In the genomic region with DNA sequence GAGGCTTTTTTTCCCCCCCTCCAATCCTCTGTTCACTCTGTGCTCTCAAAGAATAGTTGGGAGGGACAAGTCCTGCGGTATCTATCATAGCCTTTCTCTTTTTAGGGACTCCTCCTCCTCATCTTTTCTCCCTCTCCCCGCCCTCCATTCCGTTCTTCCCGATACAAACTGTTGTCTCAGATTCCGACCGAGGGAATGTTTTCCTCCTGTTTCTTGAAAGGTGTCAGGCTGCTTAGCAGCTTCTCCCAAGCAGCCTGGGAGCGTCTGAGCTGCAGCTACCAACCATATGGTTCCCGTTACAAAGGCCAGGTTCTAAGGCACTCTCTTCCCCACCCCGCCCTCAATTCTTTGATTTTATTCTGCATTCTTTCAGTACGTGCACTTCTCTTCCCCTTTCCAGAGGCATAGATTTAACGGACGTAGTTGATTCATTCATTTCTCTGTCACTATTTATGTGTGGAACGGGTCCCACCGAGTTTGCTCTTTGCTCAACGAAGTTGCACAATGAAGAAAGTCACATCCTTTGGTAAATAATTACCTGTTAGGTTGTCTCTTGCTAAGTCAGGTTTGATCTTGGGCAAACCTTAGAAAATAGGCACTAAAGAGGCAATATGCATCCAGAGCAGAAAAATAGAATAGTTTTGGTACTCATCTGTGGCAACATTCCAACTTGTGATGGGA, we compare ENCODE assay signal across 9 cellular contexts. TPM values are rescaled to one million over a fixed set of nuclear protein-coding genes. Genes with fewer than 3 reads are reported as not detected.
DNase-seq lines count a peak whose midpoint lies in the region; ATAC-seq and TF ChIP-seq lines count a peak whose summit lies in the region.
"Had no signal": no experiment of that assay in that cellular context is flagged by ENCODE, and none has a peak within 500 bp of the region (broad histone marks: within the 10 kb centered on the region; RNA-seq: fewer than 3 reads in every experiment).

No MANE protein-coding gene starts in this region.

- H3K27ac Mint-ChIP-seq in naive thymus-derived CD8-positive, alpha-beta T cell: peak overlapping the region in 1 of 10 donors; percentile 71
- H3K27ac Mint-ChIP-seq in activated CD8-positive, alpha-beta T cell treated with anti-CD3 and anti-CD28 coated beads for 36 hours: no peak overlapping the region

- peaks cover 15 to 44% (median 29%) of the 10 kb centered on the region in 5 donors for H3K27me3 Mint-ChIP-seq in naive thymus-derived CD8-positive, alpha-beta T cell
- peaks cover 39% of the 10 kb centered on the region for H3K27me3 Mint-ChIP-seq in activated CD8-positive, alpha-beta T cell treated with anti-CD3 and anti-CD28 coated beads for 36 hours

- no peak for TF ChIP-seq CTCF in GM20000 (IDR thresholded peaks at IDR 0.05; ENCODE audit: extremely low read depth, missing control alignments)
- no peak for TF ChIP-seq CTCF in cardiac muscle cell (IDR thresholded peaks at IDR 0.05; ENCODE audit: low read depth, low read length)
- no peak for TF ChIP-seq CTCF in retinal pigment epithelial cell (conservative IDR thresholded peaks at IDR 0.05; ENCODE audit: low read depth, low read length)
- TF ChIP-seq CTCF in activated CD8-positive, alpha-beta T cell treated with anti-CD3 and anti-CD28 coated beads for 36 hours (IDR thresholded peaks at IDR 0.05): no peak

- no peaks in the 10 kb centered on the region for H3K36me3 ChIP-seq in cardiac muscle cell

- DNase-seq in GM20000 (ENCODE audit: low spot score): peak; percentile 9
- peak; percentile 50 to 58 for DNase-seq in cardiac muscle cell (ENCODE audit: low read depth in 1 of 2, low spot score in 1 of 2)
- no peak for DNase-seq in retinal pigment epithelial cell (ENCODE audit: low read depth)
- no peak for DNase-seq in naive thymus-derived CD8-positive, alpha-beta T cell
- DNase-seq in activated CD8-positive, alpha-beta T cell treated with anti-CD3 and anti-CD28 coated beads for 36 hours: no peak
- no peak for DNase-seq in NCI-H1436 treated with DMSO at 0.1 percent for 48 hours (lab: John Stamatoyannopoulos, UW)
- no peak for DNase-seq in SW480 (ENCODE audit: low spot score)

- H3K4me3 ChIP-seq in cardiac muscle cell: peak overlapping the region; percentile 94
- H3K4me3 ChIP-seq in retinal pigment epithelial cell (ENCODE audit: low read length): peak overlapping the region; percentile 87

- H3K4me1 Mint-ChIP-seq in naive thymus-derived CD8-positive, alpha-beta T cell: peaks cover 0 to 9% (median 4%) of the 10 kb centered on the region in 4 donors
- peaks cover 3% of the 10 kb centered on the region for H3K4me1 Mint-ChIP-seq in activated CD8-positive, alpha-beta T cell treated with anti-CD3 and anti-CD28 coated beads for 36 hours (ENCODE audit: low read depth)

- no peaks in the 10 kb centered on the region for H3K27me3 ChIP-seq in cardiac muscle cell

- peaks cover 0 to 12% (median 0%) of the 10 kb centered on the region in 9 donors for H3K9me3 Mint-ChIP-seq in naive thymus-derived CD8-positive, alpha-beta T cell
- H3K9me3 Mint-ChIP-seq in activated CD8-positive, alpha-beta T cell treated with anti-CD3 and anti-CD28 coated beads for 36 hours: no peaks in the 10 kb centered on the region

- ATAC-seq in SK-N-SH treated with all-trans-retinoic acid at 6 μM for 48 hours: peak; percentile 23
- ATAC-seq in naive thymus-derived CD8-positive, alpha-beta T cell: no peak
- ATAC-seq in activated CD8-positive, alpha-beta T cell treated with anti-CD3 and anti-CD28 coated beads for 36 hours: no peak

- no peaks in the 10 kb centered on the region for H3K9me3 ChIP-seq in cardiac muscle cell (ENCODE audit: low read depth)

- peak overlapping the region; percentile 96 for H3K27ac ChIP-seq in cardiac muscle cell

- H3K4me1 ChIP-seq in cardiac muscle cell (ENCODE audit: low read depth): peaks cover 44% of the 10 kb centered on the region

- H3K36me3 Mint-ChIP-seq in naive thymus-derived CD8-positive, alpha-beta T cell: peaks cover 2 to 14% (median 2%) of the 10 kb centered on the region in 3 donors
- H3K36me3 Mint-ChIP-seq in activated CD8-positive, alpha-beta T cell treated with anti-CD3 and anti-CD28 coated beads for 36 hours (ENCODE audit: low read depth): no peaks in the 10 kb centered on the region

- intact Hi-C loops in activated CD8-positive, alpha-beta T cell treated with anti-CD3 and anti-CD28 coated beads for 36 hours (cut with micrococcal nuclease): loop anchor here (10.0 kb wide), 1 partner anchor 59 kb away; no protein-coding TSS in a partner anchor

- POLR2A ChIA-PET in naive thymus-derived CD8-positive, alpha-beta T cell (lab: Charles Lee): no interaction called here
- POLR2A ChIA-PET in activated CD8-positive, alpha-beta T cell treated with anti-CD3 and anti-CD28 coated beads for 36 hours (lab: Charles Lee): no interaction called here

- CTCF ChIA-PET in activated CD8-positive, alpha-beta T cell treated with anti-CD3 and anti-CD28 coated beads for 36 hours (lab: Charles Lee): no interaction called here

- H3K4me3 Mint-ChIP-seq in naive thymus-derived CD8-positive, alpha-beta T cell: peak overlapping the region in 3 of 10 donors; percentile 31 to 60 (median 45)
- no peak overlapping the region for H3K4me3 Mint-ChIP-seq in activated CD8-positive, alpha-beta T cell treated with anti-CD3 and anti-CD28 coated beads for 36 hours

TF ChIP-seq in SK-N-SH treated with all-trans-retinoic acid at 6 μM for 48 hours, 23 proteins besides CTCF, POLR2A, EP300 and RAD21:
- TF ChIP-seq SNAI2 (CRISPR knock-in tag; IDR thresholded peaks at IDR 0.05) (no peak), CREB5 (CRISPR knock-in tag; IDR thresholded peaks at IDR 0.05; ENCODE audit: low read depth) (no peak), POU6F1 (CRISPR knock-in tag; IDR thresholded peaks at IDR 0.05; ENCODE audit: borderline replicate concordance, low read depth) (no peak), PPARA (CRISPR knock-in tag; IDR thresholded peaks at IDR 0.05; ENCODE audit: borderline replicate concordance) (no peak), ZNF565 (CRISPR knock-in tag; conservative IDR thresholded peaks at IDR 0.05; ENCODE audit: low read depth) (no peak), OSR1 (CRISPR knock-in tag; IDR thresholded peaks at IDR 0.05) (no peak), CSRNP3 (CRISPR knock-in tag; IDR thresholded peaks at IDR 0.05) (no peak), TCF4 (CRISPR knock-in tag; IDR thresholded peaks at IDR 0.05; ENCODE audit: borderline replicate concordance) (no peak), ESRRG (CRISPR knock-in tag; IDR thresholded peaks at IDR 0.05) (no peak), BACH2 (CRISPR knock-in tag; IDR thresholded peaks at IDR 0.05; ENCODE audit: borderline replicate concordance) (no peak), ISL1 (CRISPR knock-in tag; IDR thresholded peaks at IDR 0.05) (no peak)
- TF ChIP-seq, protein P1, sequence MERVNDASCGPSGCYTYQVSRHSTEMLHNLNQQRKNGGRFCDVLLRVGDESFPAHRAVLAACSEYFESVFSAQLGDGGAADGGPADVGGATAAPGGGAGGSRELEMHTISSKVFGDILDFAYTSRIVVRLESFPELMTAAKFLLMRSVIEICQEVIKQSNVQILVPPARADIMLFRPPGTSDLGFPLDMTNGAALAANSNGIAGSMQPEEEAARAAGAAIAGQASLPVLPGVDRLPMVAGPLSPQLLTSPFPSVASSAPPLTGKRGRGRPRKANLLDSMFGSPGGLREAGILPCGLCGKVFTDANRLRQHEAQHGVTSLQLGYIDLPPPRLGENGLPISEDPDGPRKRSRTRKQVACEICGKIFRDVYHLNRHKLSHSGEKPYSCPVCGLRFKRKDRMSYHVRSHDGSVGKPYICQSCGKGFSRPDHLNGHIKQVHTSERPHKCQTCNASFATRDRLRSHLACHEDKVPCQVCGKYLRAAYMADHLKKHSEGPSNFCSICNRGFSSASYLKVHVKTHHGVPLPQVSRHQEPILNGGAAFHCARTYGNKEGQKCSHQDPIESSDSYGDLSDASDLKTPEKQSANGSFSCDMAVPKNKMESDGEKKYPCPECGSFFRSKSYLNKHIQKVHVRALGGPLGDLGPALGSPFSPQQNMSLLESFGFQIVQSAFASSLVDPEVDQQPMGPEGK (CRISPR knock-in tag; IDR thresholded peaks at IDR 0.05; ENCODE audit: borderline replicate concordance): no peak
TF ChIP-seq in SK-N-SH treated with all-trans-retinoic acid at 6 μM for 48 hours: peak in this region for 0.

RNA-seq across cellular contexts. Expression of gene ADGRL2, which starts 2.8 kb away (rescaled TPM):
- total RNA-seq in cardiac muscle cell: 58.3 and 70.3 TPM in 2 replicates
- 34.1 and 40.6 TPM in 2 replicates for polyA plus RNA-seq in cardiac muscle cell
- total RNA-seq in naive thymus-derived CD8-positive, alpha-beta T cell: not detected
- not detected for polyA plus RNA-seq in naive thymus-derived CD8-positive, alpha-beta T cell
- total RNA-seq in activated CD8-positive, alpha-beta T cell treated with anti-CD3 and anti-CD28 coated beads for 36 hours: not detected
- total RNA-seq: mononuclear cell had no signal

Comparison
In these comparisons a context has a peak if more than half of its experiments do, and no peak if none do; other contexts are left out.
1. DNase-seq: peak in GM20000 (single experiment) and cardiac muscle cell (2 of 2); none in retinal pigment epithelial cell (single experiment), naive thymus-derived CD8-positive, alpha-beta T cell (0 of 10), activated CD8-positive, alpha-beta T cell treated with anti-CD3 and anti-CD28 coated beads for 36 hours (single experiment), NCI-H1436 treated with DMSO at 0.1 percent for 48 hours (single experiment) and SW480 (single experiment).
2. RNA of gene ADGRL2, which starts 2.8 kb away (total RNA-seq): 58.3 to 70.3 TPM in cardiac muscle cell; not detected in activated CD8-positive, alpha-beta T cell treated with anti-CD3 and anti-CD28 coated beads for 36 hours and not detected in naive thymus-derived CD8-positive, alpha-beta T cell; every median in the first group is over 10 times any median in the second.